Comparison of ENCODE assay signal across 9 cellular contexts in the genomic region with DNA sequence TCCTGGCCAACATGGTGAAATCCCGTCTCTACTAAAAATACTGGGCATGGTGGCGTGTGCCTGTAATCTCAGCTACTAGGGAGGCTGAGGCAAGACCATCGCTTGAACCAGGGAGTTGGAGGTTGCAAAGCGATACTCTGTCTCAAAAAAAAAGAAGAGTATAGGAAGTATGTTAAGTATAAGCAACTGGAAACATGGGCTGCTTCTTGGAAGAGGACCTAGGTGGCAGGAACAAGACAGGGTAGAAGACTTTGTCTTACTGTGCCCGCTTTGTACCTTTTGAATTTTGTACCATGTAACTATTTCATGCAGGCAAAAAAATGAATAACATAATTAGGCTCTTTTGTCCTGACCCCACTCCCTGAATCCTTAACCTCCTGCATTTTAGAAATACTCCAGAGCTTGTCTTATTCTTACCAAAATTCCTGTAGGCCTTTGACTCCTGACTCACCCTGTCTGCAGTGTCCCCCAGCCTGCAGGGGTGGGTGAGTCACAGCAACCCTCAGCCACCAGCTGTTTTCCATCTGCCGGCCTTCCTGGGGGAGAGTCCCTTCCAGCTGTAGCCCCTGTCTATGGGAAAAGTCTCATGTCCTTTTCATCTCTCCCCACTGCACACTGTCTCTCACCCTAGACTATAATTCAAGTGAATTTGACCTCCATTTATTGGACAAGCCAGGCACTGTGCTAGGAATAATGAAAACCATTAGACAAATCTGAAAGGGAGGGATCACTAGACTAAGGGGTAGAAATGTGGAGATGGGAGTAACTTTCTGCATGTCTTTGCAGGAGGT. TPM values are rescaled to one million over a fixed set of nuclear protein-coding genes. Genes with fewer than 3 reads are reported as not detected.
DNase-seq lines count a peak whose midpoint lies in the region; ATAC-seq, FAIRE-seq and TF ChIP-seq lines count a peak whose summit lies in the region.
"Had no signal": no experiment of that assay in that cellular context is flagged by ENCODE, and none has a peak within 500 bp of the region (broad histone marks: within the 10 kb centered on the region; RNA-seq: fewer than 3 reads in every experiment).

No MANE protein-coding gene starts in this region.

- H3K4me1 Mint-ChIP-seq in astrocyte (ENCODE audit: low read depth, unreplicated experiment): peaks cover 43% of the 10 kb centered on the region

- TF ChIP-seq EP300 in HepG2 (IDR thresholded peaks at IDR 0.05; ENCODE audit: low read depth in 2 of 2, low read length in 2 of 2): no peak; a peak in 1 of 4 replicates
- no peak for TF ChIP-seq EP300 in HepG2 (CRISPR knock-in tag; IDR thresholded peaks at IDR 0.05; ENCODE audit: borderline replicate concordance)

- intact Hi-C loops in HepG2 (cut with micrococcal nuclease; ENCODE audit: unreplicated experiment) (no loop called here), ascending aorta (cut with DNase I) (no loop called here)

- H3K79me2 ChIP-seq in astrocyte (ENCODE audit: insufficient read depth, low read length): no peaks in the 10 kb centered on the region
- H3K79me2 ChIP-seq in HepG2 (ENCODE audit: insufficient read depth, low read length): no peaks in the 10 kb centered on the region

- H3K4me2 ChIP-seq in astrocyte (ENCODE audit: low read length): peak overlapping the region; percentile 26
- H3K4me2 ChIP-seq in HepG2 (ENCODE audit: low read depth, low read length): peak overlapping the region; percentile 68

- TF ChIP-seq CTCF in astrocyte (IDR thresholded peaks at IDR 0.05; ENCODE audit: insufficient read depth, low read depth, low read length) (no peak), HepG2 (CRISPR knock-in tag; IDR thresholded peaks at IDR 0.05) (no peak), ascending aorta (IDR thresholded peaks at IDR 0.05) (no peak)

- TF ChIP-seq RAD21 in HepG2 (CRISPR knock-in tag; IDR thresholded peaks at IDR 0.05): no peak

- no peaks in the 10 kb centered on the region for H3K27me3 ChIP-seq in astrocyte (ENCODE audit: insufficient read depth, low read length)
- H3K27me3 ChIP-seq in HepG2 (ENCODE audit: control insufficient read depth in 1 of 2, insufficient read depth in 2 of 2, low read length in 2 of 2): no peaks in the 10 kb centered on the region; a peak in 1 of 5 replicates
- no peaks in the 10 kb centered on the region for H3K27me3 ChIP-seq in ascending aorta

- H3K4me1 ChIP-seq in astrocyte (ENCODE audit: insufficient read depth, low read length) (peaks cover 43% of the 10 kb centered on the region), HepG2 (ENCODE audit: insufficient read depth, low read length) (peaks cover 83% of the 10 kb centered on the region), ascending aorta (peaks cover 0 to 4% of the 10 kb centered on the region in 2 donors)

- no peaks in the 10 kb centered on the region for H3K27me3 Mint-ChIP-seq in astrocyte (ENCODE audit: low read depth, unreplicated experiment)

- no peaks in the 10 kb centered on the region for H3K9me3 Mint-ChIP-seq in astrocyte (ENCODE audit: unreplicated experiment)

- POLR2A ChIA-PET in HepG2 (lab: Yijun Ruan, JAX): interaction anchor here (0.8 to 3.4 kb wide), 7 partner anchors 17 to 97 kb away, joined by 3 to 14 read pairs (median 4); a partner anchor contains a TSS

- H4K20me1 ChIP-seq in astrocyte (ENCODE audit: insufficient read depth, low read length) (no peaks in the 10 kb centered on the region), HepG2 (ENCODE audit: insufficient read depth, low read length) (no peaks in the 10 kb centered on the region)

- WGBS in HepG2 (ENCODE audit: low lambda C conversion rate): 52% methylated on average over 6 of the region's 6 CpGs

- no peak for TF ChIP-seq POLR2A in HepG2 (IDR thresholded peaks at IDR 0.05; ENCODE audit: insufficient read depth in 1 of 2, low read depth in 2 of 2, low read length in 2 of 2)

- H3K4me3 ChIP-seq in astrocyte (ENCODE audit: insufficient read depth, low read depth, low read length): no peak overlapping the region
- peak overlapping the region in 1 of 3 experiments; percentile 25; a peak in 2 of 6 replicates for H3K4me3 ChIP-seq in HepG2 (replicated peaks in 1 of 3; ENCODE audit: insufficient read depth in 1 of 3, low read depth in 2 of 3, low read length in 3 of 3)
- no peak overlapping the region for H3K4me3 ChIP-seq in ascending aorta

- H2AFZ ChIP-seq in astrocyte (ENCODE audit: low read depth, low read length) (no peak overlapping the region), HepG2 (ENCODE audit: low read length) (no peak overlapping the region)

- no TSS peak for BruUV-seq in HepG2 (replicated peaks; lab: Mats Ljungman, UMichigan)

- H3K9ac ChIP-seq in astrocyte (ENCODE audit: low read length) (peak overlapping the region; percentile 55), HepG2 (ENCODE audit: insufficient read depth, low read depth, low read length) (peak overlapping the region; percentile 37)

- H3K9me3 ChIP-seq in astrocyte (ENCODE audit: insufficient read depth, low read depth, low read length) (no peaks in the 10 kb centered on the region), HepG2 (ENCODE audit: low read length) (no peaks in the 10 kb centered on the region), ascending aorta (no peaks in the 10 kb centered on the region)

- ATAC-seq in HepG2 (peak; percentile 45), HG02610 (IDR thresholded peaks at IDR 0.05; ENCODE audit: unreplicated experiment) (no peak), GM18858 (IDR thresholded peaks at IDR 0.05; ENCODE audit: unreplicated experiment) (no peak)

- CTCF ChIA-PET in HepG2 (lab: Yijun Ruan, JAX; ENCODE audit: low intra/inter-chr PET ratio, low total read pairs): no interaction called here

- H3K27ac Mint-ChIP-seq in astrocyte (ENCODE audit: unreplicated experiment): peak overlapping the region; percentile 86

- H3K27ac ChIP-seq in astrocyte (ENCODE audit: low read depth, low read length) (peak overlapping the region; percentile 79), HepG2 (ENCODE audit: extremely low read length, insufficient read depth, low read length) (peak overlapping the region; percentile 34), ascending aorta (no peak overlapping the region)

- no peaks in the 10 kb centered on the region for H3K36me3 ChIP-seq in astrocyte (ENCODE audit: insufficient read depth, low read length)
- H3K36me3 ChIP-seq in HepG2 (replicated peaks in 1 of 2; ENCODE audit: control insufficient read depth in 1 of 2, insufficient read depth in 2 of 2, low read length in 2 of 2): no peaks in the 10 kb centered on the region
- H3K36me3 ChIP-seq in ascending aorta: no peaks in the 10 kb centered on the region

- FAIRE-seq in astrocyte (lab: Jason Lieb, UNC) (peak; percentile 95), HepG2 (lab: Jason Lieb, UNC) (no peak)
- FAIRE-seq: islet of Langerhans had no signal

- H3K36me3 Mint-ChIP-seq in astrocyte (ENCODE audit: low read depth, unreplicated experiment): no peaks in the 10 kb centered on the region

- in situ Hi-C loops in HepG2 (cut with HindIII; ENCODE audit: extremely low pct_ligation_motif_present, low pct_unique_long_range_greater_than_20kb): no loop called here

- DNase-seq in A172 (ENCODE audit: low spot score) (peak; percentile 84), H4 (ENCODE audit: low spot score) (peak; percentile 74), astrocyte (ENCODE audit: low read depth) (peak; percentile 96), HepG2 (ENCODE audit: low spot score) (peak; percentile 53), ascending aorta (ENCODE audit: low spot score in 2 of 2) (no peak), GF-D8 (lab: John Stamatoyannopoulos, UW) (no peak)

- no peak overlapping the region for H3K4me3 Mint-ChIP-seq in astrocyte (ENCODE audit: unreplicated experiment)

RNA-seq across cellular contexts. Expression of a gene that starts 41.8 kb away (rescaled TPM):
- total RNA-seq in A172 (2014; rRNA removed; shearing (Covaris generic)): 9.9 and 24.2 TPM in 2 replicates
- total RNA-seq in H4 (2014; rRNA removed; shearing (Covaris generic)): 13.6 and 15.6 TPM in 2 replicates
- 56.4 and 61.0 TPM in 2 replicates for total RNA-seq in astrocyte
- total RNA-seq in HepG2 (2016; rRNA removed; fragmentation: Illumina TruSeq; extraction: Trizol): 41.4 and 61.4 TPM in 2 replicates
- 25.1 and 26.3 TPM in 2 replicates for total RNA-seq in HepG2 (2016; cell fraction: cytosol; rRNA removed; fragmentation: Illumina TruSeq; extraction: Trizol; ENCODE audit: low read depth)
- total RNA-seq in HepG2 (2016; cell fraction: insoluble cytoplasmic fraction; rRNA removed; fragmentation: Illumina TruSeq; extraction: Trizol): 43.5 and 58.4 TPM in 2 replicates
- total RNA-seq in HepG2 (2016; cell fraction: membrane; rRNA removed; fragmentation: Illumina TruSeq; extraction: Trizol): 41.6 and 41.7 TPM in 2 replicates
- total RNA-seq in HepG2 (2016; cell fraction: nucleus; rRNA removed; fragmentation: Illumina TruSeq; extraction: Trizol): 22.3 and 24.9 TPM in 2 replicates
- polyA plus RNA-seq in HepG2 (2011; rRNA removed): 109 and 110 TPM in 2 replicates
- polyA plus RNA-seq in HepG2 (2011; cell fraction: cytosol; rRNA removed): 154 and 163 TPM in 2 replicates
- 73.0 and 74.6 TPM in 2 replicates for polyA plus RNA-seq in HepG2 (2011; cell fraction: nucleus; rRNA removed)
- polyA plus RNA-seq in HepG2 (2012): 58.3 and 59.9 TPM in 2 replicates
- polyA plus RNA-seq in HepG2 (2016; cell fraction: cytosol; fragmentation: Illumina TruSeq; extraction: Trizol; ENCODE audit: low read depth): 60.8 and 72.4 TPM in 2 replicates
- polyA plus RNA-seq in HepG2 (2016; cell fraction: insoluble cytoplasmic fraction; fragmentation: Illumina TruSeq; extraction: Trizol; ENCODE audit: low read depth): 152 and 166 TPM in 2 replicates
- 76.6 and 79.8 TPM in 2 replicates for polyA plus RNA-seq in HepG2 (2016; cell fraction: membrane; fragmentation: Illumina TruSeq; extraction: Trizol; ENCODE audit: low read depth)
- polyA plus RNA-seq in HepG2 (2016; cell fraction: nucleus; fragmentation: Illumina TruSeq; extraction: Trizol; ENCODE audit: insufficient read depth, low read depth): 71.7 and 73.1 TPM in 2 replicates
- 73.8 and 91.5 TPM in 2 replicates for polyA minus RNA-seq in HepG2 (2011; rRNA and poly(A)+ RNA removed; ENCODE audit: low replicate concordance)
- 34.7 and 35.7 TPM in 2 replicates for polyA minus RNA-seq in HepG2 (2011; cell fraction: cytosol; rRNA and poly(A)+ RNA removed)
- 19.7 and 25.7 TPM in 2 replicates for polyA minus RNA-seq in HepG2 (2011; cell fraction: nucleus; rRNA and poly(A)+ RNA removed)
- 16.2 TPM for total RNA-seq in ascending aorta

RNA-seq across cellular contexts. Expression of a gene that starts 51.9 kb away (rescaled TPM):
- total RNA-seq in A172 (2014; rRNA removed; shearing (Covaris generic)): 180 and 245 TPM in 2 replicates
- total RNA-seq in H4 (2014; rRNA removed; shearing (Covaris generic)): 57.5 and 82.9 TPM in 2 replicates
- total RNA-seq in astrocyte: 2,278 and 2,469 TPM in 2 replicates
- total RNA-seq in HepG2 (2016; rRNA removed; fragmentation: Illumina TruSeq; extraction: Trizol): 98.5 and 125 TPM in 2 replicates
- total RNA-seq in HepG2 (2016; cell fraction: cytosol; rRNA removed; fragmentation: Illumina TruSeq; extraction: Trizol; ENCODE audit: low read depth): 28.5 and 28.7 TPM in 2 replicates
- 92.9 and 102 TPM in 2 replicates for total RNA-seq in HepG2 (2016; cell fraction: insoluble cytoplasmic fraction; rRNA removed; fragmentation: Illumina TruSeq; extraction: Trizol)
- total RNA-seq in HepG2 (2016; cell fraction: membrane; rRNA removed; fragmentation: Illumina TruSeq; extraction: Trizol): 39.3 and 47.1 TPM in 2 replicates
- total RNA-seq in HepG2 (2016; cell fraction: nucleus; rRNA removed; fragmentation: Illumina TruSeq; extraction: Trizol): 73.0 and 81.6 TPM in 2 replicates
- polyA plus RNA-seq in HepG2 (2011; rRNA removed): 50.7 and 60.6 TPM in 2 replicates
- polyA plus RNA-seq in HepG2 (2011; cell fraction: cytosol; rRNA removed): 31.6 and 39.3 TPM in 2 replicates
- 68.4 and 91.3 TPM in 2 replicates for polyA plus RNA-seq in HepG2 (2011; cell fraction: nucleus; rRNA removed)
- polyA plus RNA-seq in HepG2 (2012): 88.3 and 93.4 TPM in 2 replicates
- 3.6 and 4.2 TPM in 2 replicates for polyA plus RNA-seq in HepG2 (2016; cell fraction: cytosol; fragmentation: Illumina TruSeq; extraction: Trizol; ENCODE audit: low read depth)
- polyA plus RNA-seq in HepG2 (2016; cell fraction: insoluble cytoplasmic fraction; fragmentation: Illumina TruSeq; extraction: Trizol; ENCODE audit: low read depth): 72.0 and 110 TPM in 2 replicates
- polyA plus RNA-seq in HepG2 (2016; cell fraction: membrane; fragmentation: Illumina TruSeq; extraction: Trizol; ENCODE audit: low read depth): 8.1 and 11.6 TPM in 2 replicates
- polyA plus RNA-seq in HepG2 (2016; cell fraction: nucleus; fragmentation: Illumina TruSeq; extraction: Trizol; ENCODE audit: insufficient read depth, low read depth): 106 and 113 TPM in 2 replicates
- polyA minus RNA-seq in HepG2 (2011; rRNA and poly(A)+ RNA removed; ENCODE audit: low replicate concordance): 124 and 180 TPM in 2 replicates
- 125 and 176 TPM in 2 replicates for polyA minus RNA-seq in HepG2 (2011; cell fraction: cytosol; rRNA and poly(A)+ RNA removed)
- polyA minus RNA-seq in HepG2 (2011; cell fraction: nucleus; rRNA and poly(A)+ RNA removed): 61.9 and 97.5 TPM in 2 replicates
- total RNA-seq in ascending aorta: 1,114 TPM

Comparison
In these comparisons a context has a peak if more than half of its experiments do, and no peak if none do; other contexts are left out.
1. DNase-seq: peak in A172 (single experiment), H4 (single experiment), astrocyte (single experiment) and HepG2 (single experiment); none in ascending aorta (0 of 2) and GF-D8 (single experiment).
2. H3K27ac ChIP-seq: peak in astrocyte (single experiment) and HepG2 (single experiment); none in ascending aorta (0 of 2).